1 cellular context compared by ENCODE assay signal in genomic region chr3:193116871-193117270, GRCh38.
TF ChIP-seq lines count a peak whose summit lies in the region.

No MANE protein-coding gene starts in this region.

TF ChIP-seq in GM23338, 12 proteins besides CTCF, POLR2A, EP300 and RAD21 (continued from another document):
- TF ChIP-seq ZNF462 (CRISPR knock-in tag; IDR thresholded peaks at IDR 0.05) (no peak), ETS1 (IDR thresholded peaks at IDR 0.05) (no peak), EZH2phosphoT487 (IDR thresholded peaks at IDR 0.05; ENCODE audit: unreplicated experiment) (no peak), EZH2 (IDR thresholded peaks at IDR 0.05; ENCODE audit: low read depth, unreplicated experiment) (no peak), STAT1 (IDR thresholded peaks at IDR 0.05; ENCODE audit: unreplicated experiment) (no peak), NANOG (IDR thresholded peaks at IDR 0.05; ENCODE audit: borderline replicate concordance) (no peak)
